ENCODE assay signal across 10 cellular contexts in the genomic region with DNA sequence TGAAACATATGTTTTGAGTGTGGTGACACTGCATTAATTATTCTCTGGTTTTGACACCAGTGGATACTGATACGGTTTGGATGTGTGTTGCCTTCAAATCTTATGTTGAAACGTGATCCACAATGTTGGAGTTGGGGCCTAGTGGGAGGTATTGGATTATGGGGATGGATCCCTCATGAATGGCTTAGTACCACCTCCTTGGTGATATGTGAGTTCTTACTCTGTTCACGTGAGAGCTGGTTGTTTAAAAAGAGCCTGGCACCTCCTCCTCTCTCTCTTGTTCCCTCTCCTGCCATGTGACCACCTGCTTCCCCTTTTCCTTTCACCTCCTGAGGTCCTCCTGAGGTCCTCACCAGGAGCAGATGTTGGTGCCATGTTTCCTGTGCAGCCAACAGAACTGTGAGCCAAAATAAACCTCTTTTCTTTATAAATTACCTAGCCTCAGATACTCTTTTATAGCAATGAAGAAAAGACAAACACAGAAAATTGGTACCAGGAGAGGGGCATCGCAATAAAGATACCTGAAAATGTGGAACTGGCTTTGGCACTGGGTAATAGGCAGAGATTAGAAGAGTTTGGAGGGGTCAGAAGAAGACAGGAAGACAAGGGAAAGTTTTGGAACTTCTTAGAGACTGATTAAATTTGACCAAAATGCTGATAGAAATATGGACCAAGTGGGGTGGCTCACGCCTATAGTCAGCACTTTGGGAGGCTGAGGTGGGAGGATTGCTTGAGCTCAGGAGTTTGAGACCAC. TPM values are rescaled to one million over a fixed set of nuclear protein-coding genes. Genes with fewer than 3 reads are reported as not detected.
DNase-seq lines count a peak whose midpoint lies in the region; ATAC-seq and TF ChIP-seq lines count a peak whose summit lies in the region.
"Had no signal": no experiment of that assay in that cellular context is flagged by ENCODE, and none has a peak within 500 bp of the region (broad histone marks: within the 10 kb centered on the region; RNA-seq: fewer than 3 reads in every experiment).

No MANE protein-coding gene starts in this region.

- no peak overlapping the region for H3K4me3 Mint-ChIP-seq in activated CD4-positive, alpha-beta T cell treated with anti-CD3 and anti-CD28 coated beads, Interleukin-2, amount 10 ng/mL, durations not matched to agents 7 days and 5 days
- H3K4me3 Mint-ChIP-seq in dendritic cell treated with granulocyte-macrophage colony-stimulating factor and Interleukin-4, amounts not matched to agents 40 ng/mL and 50 ng/mL, for 4 days = no peak overlapping the region

- peaks cover 59% of the 10 kb centered on the region for H3K4me1 Mint-ChIP-seq in activated CD4-positive, alpha-beta T cell treated with anti-CD3 and anti-CD28 coated beads, Interleukin-2, amount 10 ng/mL, durations not matched to agents 7 days and 5 days
- peaks cover 63% of the 10 kb centered on the region for H3K4me1 Mint-ChIP-seq in dendritic cell treated with granulocyte-macrophage colony-stimulating factor and Interleukin-4, amounts not matched to agents 40 ng/mL and 50 ng/mL, for 4 days (ENCODE audit: low read depth)

- no peak overlapping the region for H3K4me2 ChIP-seq in PC-3 (ENCODE audit: low read length)

- no peaks in the 10 kb centered on the region for H4K20me1 ChIP-seq in PC-3 (ENCODE audit: low read length)

- H3K9me2 ChIP-seq in PC-3 (replicated peaks; ENCODE audit: low read length) = no peaks in the 10 kb centered on the region

- no peaks in the 10 kb centered on the region for H3K27me3 Mint-ChIP-seq in activated CD4-positive, alpha-beta T cell treated with anti-CD3 and anti-CD28 coated beads, Interleukin-2, amount 10 ng/mL, durations not matched to agents 7 days and 5 days
- no peaks in the 10 kb centered on the region for H3K27me3 Mint-ChIP-seq in dendritic cell treated with granulocyte-macrophage colony-stimulating factor and Interleukin-4, amounts not matched to agents 40 ng/mL and 50 ng/mL, for 4 days

- H3K9me3 ChIP-seq in PC-3 (ENCODE audit: low read length) (no peaks in the 10 kb centered on the region), stomach (no peaks in the 10 kb centered on the region)

- intact Hi-C loops in PC-3 (cut with micrococcal nuclease) = no loop called here
- intact Hi-C loops in dendritic cell treated with granulocyte-macrophage colony-stimulating factor and Interleukin-4, amounts not matched to agents 40 ng/mL and 50 ng/mL, for 4 days (cut with micrococcal nuclease) = loop anchor here (5.0 kb wide), 1 partner anchor 39 kb away; no protein-coding TSS in a partner anchor
- intact Hi-C loops in stomach (cut with DNase I; ENCODE audit: low total_unique reads) = no loop called here
- intact Hi-C loops in left ventricle myocardium superior (cut with micrococcal nuclease) = no loop called here

- no peak overlapping the region for H3K9ac ChIP-seq in PC-3 (ENCODE audit: low read length)

- no peaks in the 10 kb centered on the region for H3K27me3 ChIP-seq in PC-3 (ENCODE audit: low read length)
- no peaks in the 10 kb centered on the region for H3K27me3 ChIP-seq in stomach
- H3K27me3 ChIP-seq: spleen had no signal

- H3F3A ChIP-seq in PC-3 (ENCODE audit: low read length, unreplicated experiment) = no peaks in the 10 kb centered on the region

- peaks cover 41% of the 10 kb centered on the region for H3K79me2 ChIP-seq in PC-3 (ENCODE audit: low read length)

- no peak for DNase-seq in activated CD4-positive, alpha-beta T cell treated with anti-CD3 and anti-CD28 coated beads, Interleukin-2, amount 10 ng/mL, durations not matched to agents 7 days and 5 days
- DNase-seq in activated CD4-positive, alpha-beta T cell treated with anti-CD3 and anti-CD28 coated beads for 4 hours = no peak
- DNase-seq in PC-3 (no peak), stomach (no peak), left ventricle myocardium superior (no peak), germinal center (ENCODE audit: low spot score) (no peak)
- DNase-seq: NCI-H1694, spleen had no signal

- H3K4me1 ChIP-seq in PC-3 (ENCODE audit: insufficient read depth, low read length) (peaks cover 12% of the 10 kb centered on the region), stomach (peaks cover 17 to 91% (median 59%) of the 10 kb centered on the region in 4 donors)

- H3K27ac Mint-ChIP-seq in activated CD4-positive, alpha-beta T cell treated with anti-CD3 and anti-CD28 coated beads, Interleukin-2, amount 10 ng/mL, durations not matched to agents 7 days and 5 days = peak overlapping the region; percentile 65
- H3K27ac Mint-ChIP-seq in dendritic cell treated with granulocyte-macrophage colony-stimulating factor and Interleukin-4, amounts not matched to agents 40 ng/mL and 50 ng/mL, for 4 days = peak overlapping the region; percentile 65

- H3K36me3 Mint-ChIP-seq in activated CD4-positive, alpha-beta T cell treated with anti-CD3 and anti-CD28 coated beads, Interleukin-2, amount 10 ng/mL, durations not matched to agents 7 days and 5 days (ENCODE audit: low read depth) = peaks cover 64% of the 10 kb centered on the region
- H3K36me3 Mint-ChIP-seq in dendritic cell treated with granulocyte-macrophage colony-stimulating factor and Interleukin-4, amounts not matched to agents 40 ng/mL and 50 ng/mL, for 4 days (ENCODE audit: low read depth) = peaks cover 62% of the 10 kb centered on the region

- H3K36me3 ChIP-seq in PC-3 (ENCODE audit: low read depth, low read length) (no peaks in the 10 kb centered on the region), stomach (peaks cover 0 to 9% (median 2%) of the 10 kb centered on the region in 4 donors)

- TF ChIP-seq CTCF in PC-3 (conservative IDR thresholded peaks at IDR 0.05; ENCODE audit: low read depth, low read length) (no peak), stomach (IDR thresholded peaks at IDR 0.05) (no peak)

- TF ChIP-seq EP300 in stomach (IDR thresholded peaks at IDR 0.05) = no peak

- TF ChIP-seq POLR2A in stomach (IDR thresholded peaks at IDR 0.05) = no peak

- ATAC-seq in PC-3 = no peak
- ATAC-seq in GM21390 (IDR thresholded peaks at IDR 0.05; ENCODE audit: unreplicated experiment) = no peak
- ATAC-seq in left ventricle myocardium superior = no peak

- no TSS peak for BruUV-seq in PC-3 (replicated peaks; lab: Mats Ljungman, UMichigan)

- POLR2A ChIA-PET in activated CD4-positive, alpha-beta T cell treated with anti-CD3 and anti-CD28 coated beads, Interleukin-2, amount 10 ng/mL, durations not matched to agents 7 days and 5 days (lab: Charles Lee) = no interaction called here
- POLR2A ChIA-PET in PC-3 (lab: Charles Lee; ENCODE audit: unreplicated experiment) = no interaction called here

- H3K4me3 ChIP-seq in PC-3 (ENCODE audit: low read length) (no peak overlapping the region), stomach (no peak overlapping the region)
- H3K4me3 ChIP-seq: spleen had no signal

- WGBS in stomach, 5 donors = 81 to 91% (median 84%) methylated on average over 5 of the region's 5 CpGs

- CTCF ChIA-PET in activated CD4-positive, alpha-beta T cell treated with anti-CD3 and anti-CD28 coated beads, Interleukin-2, amount 10 ng/mL, durations not matched to agents 7 days and 5 days (lab: Charles Lee) = interaction anchor here (0.6 to 1.9 kb wide), 5 partner anchors 8 to 49 kb away, joined by 3 to 9 read pairs (median 3); no protein-coding TSS in a partner anchor
- CTCF ChIA-PET in PC-3 (lab: Charles Lee) = no interaction called here

- no peak overlapping the region for H2AFZ ChIP-seq in PC-3 (ENCODE audit: low read length)

- peaks cover 11% of the 10 kb centered on the region for H3K9me3 Mint-ChIP-seq in activated CD4-positive, alpha-beta T cell treated with anti-CD3 and anti-CD28 coated beads, Interleukin-2, amount 10 ng/mL, durations not matched to agents 7 days and 5 days
- H3K9me3 Mint-ChIP-seq in dendritic cell treated with granulocyte-macrophage colony-stimulating factor and Interleukin-4, amounts not matched to agents 40 ng/mL and 50 ng/mL, for 4 days = peaks cover 18% of the 10 kb centered on the region

- H3K27ac ChIP-seq in PC-3 (ENCODE audit: low read length) = peak overlapping the region; percentile 53
- peak overlapping the region in 3 of 5 donors; percentile 9 to 53 (median 51) for H3K27ac ChIP-seq in stomach

RNA-seq across cellular contexts. Expression of a gene that starts 23.1 kb away (rescaled TPM):
- 100 to 1,000 TPM; 114 to 115 TPM for total RNA-seq in activated CD4-positive, alpha-beta T cell treated with anti-CD3 and anti-CD28 coated beads, Interleukin-2, amount 10 ng/mL, durations not matched to agents 7 days and 5 days
- total RNA-seq in PC-3 (2014; rRNA removed) (13.4 and 19.1 TPM in 2 replicates), stomach (100 to 1,000 TPM in 1 of 5 donors, 10 to 100 TPM in 4; 34.4 to 109 (median 61.0) TPM), left ventricle myocardium superior (143 TPM)
- 10 to 100 TPM; 29.3 to 68.2 (median 48.6) TPM for polyA plus RNA-seq in stomach
